Comparison of ENCODE assay signal across 24 cellular contexts in genomic region chr22:33984211-33984610, GRCh38.
"Had no signal": no experiment of that assay in that cellular context is flagged by ENCODE, and none has a peak within 500 bp of the region (broad histone marks: within the 10 kb centered on the region; RNA-seq: fewer than 3 reads in every experiment).

No MANE protein-coding gene starts in this region.

- H3K36me3 Mint-ChIP-seq: immature natural killer cell, mesothelial cell of epicardium had no signal

- H3K27ac ChIP-seq: coronary artery, dorsolateral prefrontal cortex, epithelial cell of prostate, foreskin keratinocyte, gastroesophageal sphincter, hepatocyte, left lung, lower lobe of right lung had no signal

- DNase-seq: dermis blood vessel endothelial cell; dorsolateral prefrontal cortex; effector CD4-positive, alpha-beta T cell; effector memory CD4-positive, alpha-beta T cell; erythroblast; foreskin keratinocyte; head of caudate nucleus; hypothalamus; immature natural killer cell; islet precursor cell; kidney; kidney glomerular epithelial cell; left cardiac atrium; left lung; left ventricle myocardium superior; lower lobe of right lung; mesenchymal stem cell; mucosa of descending colon had no signal

- H3K27ac Mint-ChIP-seq: immature natural killer cell, mesothelial cell of epicardium had no signal

- H3K4me1 Mint-ChIP-seq: immature natural killer cell, mesothelial cell of epicardium had no signal

- H3K4me3 Mint-ChIP-seq: immature natural killer cell, mesothelial cell of epicardium had no signal

- ATAC-seq: esophagus mucosa, foreskin keratinocyte, gastroesophageal sphincter, left lung, left ventricle myocardium superior, lower lobe of right lung, mucosa of descending colon had no signal

- H3K9me3 ChIP-seq: gastroesophageal sphincter, left lung, lower lobe of right lung, mucosa of descending colon had no signal

- H3K9me3 Mint-ChIP-seq: mesothelial cell of epicardium had no signal

- H3K27me3 ChIP-seq: foreskin keratinocyte, gastroesophageal sphincter, hepatocyte, left lung had no signal
